ENCODE assay signal across 8 cellular contexts in genomic region chr3:107431048-107431297, GRCh38. TPM values are rescaled to one million over a fixed set of nuclear protein-coding genes. Genes with fewer than 3 reads are reported as not detected.
A peak's percentile ranks its signal among the peaks of the same experiment; 100 is the strongest.
DNase-seq lines count a peak whose midpoint lies in the region; ATAC-seq lines count a peak whose summit lies in the region.

No MANE protein-coding gene starts in this region.

- no peaks in the 10 kb centered on the region for H3K27me3 ChIP-seq in skeletal muscle satellite cell (ENCODE audit: control insufficient read depth, insufficient read depth, low read length)

- peak; percentile 21 for ATAC-seq in GM21529 (IDR thresholded peaks at IDR 0.05; ENCODE audit: unreplicated experiment)

- H3K36me3 ChIP-seq in KOPT-K1 (ENCODE audit: insufficient read depth, low read length) = no peaks in the 10 kb centered on the region
- no peaks in the 10 kb centered on the region for H3K36me3 ChIP-seq in skeletal muscle satellite cell (ENCODE audit: insufficient read depth, low read length)

- peak overlapping the region; percentile 97 for H3K4me3 ChIP-seq in skeletal muscle satellite cell (ENCODE audit: low read length)

- H3K9ac ChIP-seq in skeletal muscle satellite cell (ENCODE audit: low read depth, low read length) = peak overlapping the region; percentile 92

- peak; percentile 54 for DNase-seq in Daoy (ENCODE audit: low read depth)
- peak; percentile 10 for DNase-seq in amniotic epithelial cell (ENCODE audit: low read depth)
- DNase-seq in hypothalamus (lab: John Stamatoyannopoulos, UW) = peak in 46 of 51 donors; percentile 11 to 92 (median 56)
- DNase-seq in DMS114 treated with DMSO at 0.1 percent for 48 hours (lab: John Stamatoyannopoulos, UW; ENCODE audit: unreplicated experiment) = no peak
- no peak for DNase-seq in NCI-H187 treated with DMSO at 0.1 percent for 48 hours (lab: John Stamatoyannopoulos, UW)

- H3K9me3 ChIP-seq in KOPT-K1 (ENCODE audit: insufficient read depth, low read length, poor library complexity, severe bottlenecking) (no peaks in the 10 kb centered on the region), skeletal muscle satellite cell (replicated peaks; ENCODE audit: low read length) (no peaks in the 10 kb centered on the region)

- peak overlapping the region; percentile 68 for H3K27ac ChIP-seq in KOPT-K1 (ENCODE audit: low read depth, low read length, poor library complexity, severe bottlenecking)

- peak overlapping the region; percentile 98 for H3K4me2 ChIP-seq in skeletal muscle satellite cell (ENCODE audit: low read length)

- H3K4me1 ChIP-seq in skeletal muscle satellite cell (ENCODE audit: control insufficient read depth, insufficient read depth, low read length) = peaks cover 10% of the 10 kb centered on the region

RNA-seq across cellular contexts. Expression of gene CCDC54, which starts 53.7 kb away (rescaled TPM):
- total RNA-seq in Daoy (2014; rRNA removed; shearing (Covaris generic)) = not detected in 2 replicates
- not detected in 2 replicates for total RNA-seq in skeletal muscle satellite cell (2012; rRNA removed)

Comparison
In these comparisons a context has a peak if more than half of its experiments do, and no peak if none do; other contexts are left out.
1. DNase-seq: peak in Daoy (single experiment), amniotic epithelial cell (single experiment) and hypothalamus (46 of 51); none in DMS114 treated with DMSO at 0.1 percent for 48 hours (single experiment) and NCI-H187 treated with DMSO at 0.1 percent for 48 hours (single experiment).